ENCODE assay signal across 10 cellular contexts in genomic region chr7:157544226-157544625, GRCh38.
"Had no signal": no experiment of that assay in that cellular context is flagged by ENCODE, and none has a peak within 500 bp of the region (broad histone marks: within the 10 kb centered on the region; RNA-seq: fewer than 3 reads in every experiment).

No MANE protein-coding gene starts in this region.

- H3K27ac ChIP-seq: gastroesophageal sphincter, hepatocyte, tibial nerve had no signal

- H3K4me1 Mint-ChIP-seq: activated CD8-positive, alpha-beta memory T cell treated with anti-CD3 and anti-CD28 coated beads, Interleukin-2, amount 10 ng/mL, durations not matched to agents 7 days and 5 days had no signal

- H3K36me3 Mint-ChIP-seq: activated CD8-positive, alpha-beta memory T cell treated with anti-CD3 and anti-CD28 coated beads, Interleukin-2, amount 10 ng/mL, durations not matched to agents 7 days and 5 days had no signal

- H3K4me1 ChIP-seq: gastroesophageal sphincter, tibial nerve had no signal

- H3K9me3 ChIP-seq: gastroesophageal sphincter had no signal

- H3K27ac Mint-ChIP-seq: activated CD8-positive, alpha-beta memory T cell treated with anti-CD3 and anti-CD28 coated beads, Interleukin-2, amount 10 ng/mL, durations not matched to agents 7 days and 5 days; T-helper 17 cell had no signal

- DNase-seq: activated CD8-positive, alpha-beta memory T cell treated with anti-CD3 and anti-CD28 coated beads, Interleukin-2, amount 10 ng/mL, durations not matched to agents 7 days and 5 days; activated T-cell treated with anti-CD3 and anti-CD28 coated beads, Interleukin-2, amount 50 U/mL, for 4 hours; central memory CD4-positive, alpha-beta T cell; effector memory CD4-positive, alpha-beta T cell; SIG-M5; small intestine; T-helper 17 cell had no signal

- H3K27me3 Mint-ChIP-seq: activated CD8-positive, alpha-beta memory T cell treated with anti-CD3 and anti-CD28 coated beads, Interleukin-2, amount 10 ng/mL, durations not matched to agents 7 days and 5 days had no signal

- H3K4me3 ChIP-seq: gastroesophageal sphincter, hepatocyte, tibial nerve had no signal

- H3K4me3 Mint-ChIP-seq: activated CD8-positive, alpha-beta memory T cell treated with anti-CD3 and anti-CD28 coated beads, Interleukin-2, amount 10 ng/mL, durations not matched to agents 7 days and 5 days; activated T-cell treated with anti-CD3 and anti-CD28 coated beads, Interleukin-2, amount 50 U/mL, for 4 hours; T-helper 17 cell had no signal

- H3K27me3 ChIP-seq: hepatocyte, tibial nerve had no signal

- ATAC-seq: activated CD8-positive, alpha-beta memory T cell treated with anti-CD3 and anti-CD28 coated beads, Interleukin-2, amount 10 ng/mL, durations not matched to agents 7 days and 5 days; activated T-cell treated with anti-CD3 and anti-CD28 coated beads, Interleukin-2, amount 50 U/mL, for 4 hours; gastroesophageal sphincter; T-helper 17 cell had no signal
